Comparison of ENCODE assay signal across 17 cellular contexts in the genomic region with DNA sequence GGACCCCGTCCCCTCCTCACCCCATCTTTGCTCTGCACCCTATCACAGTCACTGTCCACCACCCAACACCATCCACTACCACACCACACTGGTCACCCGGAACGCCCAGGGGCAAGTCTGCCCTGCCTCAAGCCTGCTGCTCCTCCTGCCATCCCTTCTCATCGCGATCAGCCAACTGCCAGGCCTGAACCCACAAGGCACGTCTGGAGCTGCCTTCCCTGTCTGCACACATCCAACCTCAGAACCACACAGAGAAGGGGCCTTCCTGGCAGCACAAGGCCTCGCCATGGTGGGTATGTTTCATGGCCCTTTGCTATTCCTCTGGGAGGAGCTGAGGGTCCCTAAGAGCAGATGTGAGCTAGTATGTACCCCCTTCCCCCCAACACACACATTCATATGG.
"Had no signal": no experiment of that assay in that cellular context is flagged by ENCODE, and none has a peak within 500 bp of the region (broad histone marks: within the 10 kb centered on the region; RNA-seq: fewer than 3 reads in every experiment).

No MANE protein-coding gene starts in this region.

- ATAC-seq: activated T-cell treated with anti-CD3 and anti-CD28 coated beads, Interleukin-2, amount 50 U/mL, for 4 hours; naive thymus-derived CD8-positive, alpha-beta T cell had no signal

- H3K27me3 Mint-ChIP-seq: activated CD4-positive, alpha-beta memory T cell treated with anti-CD3 and anti-CD28 coated beads for 36 hours; activated naive CD8-positive, alpha-beta T cell treated with anti-CD3 and anti-CD28 coated beads, Interleukin-2, amount 10 ng/mL, durations not matched to agents 7 days and 5 days; memory B cell; naive thymus-derived CD8-positive, alpha-beta T cell; stimulated activated naive CD8-positive, alpha-beta T cell treated with anti-CD3 and anti-CD28 coated beads, Interleukin-15, Interleukin-2, amounts not matched to agents 100 ng/mL and 50 ng/mL, for 24 hours had no signal

- H3K4me2 ChIP-seq: hepatocyte, SK-N-SH had no signal

- H3K27me3 ChIP-seq: brain microvascular endothelial cell, hepatocyte, upper lobe of left lung had no signal

- H3K9me3 ChIP-seq: left ventricle myocardium inferior, SK-N-SH, upper lobe of left lung had no signal

- FAIRE-seq: kidney had no signal

- H3K36me3 Mint-ChIP-seq: activated CD4-positive, alpha-beta memory T cell treated with anti-CD3 and anti-CD28 coated beads for 36 hours; activated naive CD8-positive, alpha-beta T cell treated with anti-CD3 and anti-CD28 coated beads, Interleukin-2, amount 10 ng/mL, durations not matched to agents 7 days and 5 days; memory B cell; naive thymus-derived CD8-positive, alpha-beta T cell had no signal

- H3K36me3 ChIP-seq: brain microvascular endothelial cell, left ventricle myocardium inferior, upper lobe of left lung had no signal

- H3K27ac Mint-ChIP-seq: activated CD4-positive, alpha-beta memory T cell treated with anti-CD3 and anti-CD28 coated beads for 36 hours; activated naive CD8-positive, alpha-beta T cell treated with anti-CD3 and anti-CD28 coated beads, Interleukin-2, amount 10 ng/mL, durations not matched to agents 7 days and 5 days; memory B cell; stimulated activated naive CD8-positive, alpha-beta T cell treated with anti-CD3 and anti-CD28 coated beads, Interleukin-15, Interleukin-2, amounts not matched to agents 100 ng/mL and 50 ng/mL, for 24 hours had no signal

- H3K9ac ChIP-seq: SK-N-SH had no signal

- DNase-seq: activated CD4-positive, alpha-beta memory T cell treated with anti-CD3 and anti-CD28 coated beads for 36 hours; activated CD4-positive, alpha-beta T cell treated with anti-CD3 and anti-CD28 coated beads for 1 hour; activated gamma-delta T cell; activated naive CD8-positive, alpha-beta T cell treated with anti-CD3 and anti-CD28 coated beads, Interleukin-2, amount 10 ng/mL, durations not matched to agents 7 days and 5 days; activated T-cell treated with anti-CD3 and anti-CD28 coated beads, Interleukin-2, amount 50 U/mL, for 4 hours; brain microvascular endothelial cell; kidney; left ventricle myocardium inferior; naive thymus-derived CD8-positive, alpha-beta T cell; occipital lobe; SK-N-SH; stimulated activated CD4-positive, alpha-beta T cell treated with anti-CD3 and anti-CD28 coated beads, Interleukin-15, amount 100 ng/mL, for 24 hours; stimulated activated CD4-positive, alpha-beta T cell treated with anti-CD3 and anti-CD28 coated beads, Interleukin-4, amount 100 ng/mL, for 24 hours; upper lobe of left lung had no signal

- H2AFZ ChIP-seq: hepatocyte had no signal

- H3K9me3 Mint-ChIP-seq: activated CD4-positive, alpha-beta memory T cell treated with anti-CD3 and anti-CD28 coated beads for 36 hours; activated naive CD8-positive, alpha-beta T cell treated with anti-CD3 and anti-CD28 coated beads, Interleukin-2, amount 10 ng/mL, durations not matched to agents 7 days and 5 days; activated T-cell treated with anti-CD3 and anti-CD28 coated beads, Interleukin-2, amount 50 U/mL, for 4 hours; memory B cell; naive thymus-derived CD8-positive, alpha-beta T cell; stimulated activated naive CD8-positive, alpha-beta T cell treated with anti-CD3 and anti-CD28 coated beads, Interleukin-15, Interleukin-2, amounts not matched to agents 100 ng/mL and 50 ng/mL, for 24 hours had no signal

- H3K27ac ChIP-seq: brain microvascular endothelial cell, hepatocyte, left ventricle myocardium inferior, upper lobe of left lung had no signal

- H3K4me3 ChIP-seq: hepatocyte, left ventricle myocardium inferior, upper lobe of left lung had no signal

- H3K4me3 Mint-ChIP-seq: activated CD4-positive, alpha-beta memory T cell treated with anti-CD3 and anti-CD28 coated beads for 36 hours; activated naive CD8-positive, alpha-beta T cell treated with anti-CD3 and anti-CD28 coated beads, Interleukin-2, amount 10 ng/mL, durations not matched to agents 7 days and 5 days; activated T-cell treated with anti-CD3 and anti-CD28 coated beads, Interleukin-2, amount 50 U/mL, for 4 hours; memory B cell; stimulated activated naive CD8-positive, alpha-beta T cell treated with anti-CD3 and anti-CD28 coated beads, Interleukin-15, Interleukin-2, amounts not matched to agents 100 ng/mL and 50 ng/mL, for 24 hours had no signal
